In the genomic region with DNA sequence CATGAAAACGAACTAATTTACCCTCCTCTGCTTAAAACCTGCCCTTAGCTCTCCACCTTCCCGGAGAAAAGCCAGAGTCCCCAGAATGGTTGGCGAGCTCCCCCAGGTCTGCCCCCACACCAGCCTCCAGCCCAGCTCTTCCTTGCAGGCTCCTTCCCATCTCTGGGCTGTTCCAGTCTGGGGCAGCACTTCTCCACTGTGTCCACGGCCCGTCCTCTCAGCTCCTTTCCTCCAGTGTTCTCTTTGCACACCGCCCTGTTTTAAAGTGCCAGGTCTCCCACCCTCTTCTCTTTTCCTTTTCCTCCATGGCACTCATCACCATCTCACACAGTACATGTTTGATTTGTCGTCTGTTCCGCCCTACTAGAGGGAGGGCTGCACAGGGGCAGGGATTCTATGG, we compare ENCODE assay signal across 35 cellular contexts. TPM values are rescaled to one million over a fixed set of nuclear protein-coding genes. Genes with fewer than 3 reads are reported as not detected.
"Had no signal": no experiment of that assay in that cellular context is flagged by ENCODE, and none has a peak within 500 bp of the region (broad histone marks: within the 10 kb centered on the region; RNA-seq: fewer than 3 reads in every experiment).

No MANE protein-coding gene starts in this region.

- H3K27ac Mint-ChIP-seq: dendritic cell treated with granulocyte-macrophage colony-stimulating factor and Interleukin-4, amounts not matched to agents 40 ng/mL and 50 ng/mL, for 4 days; endodermal cell; mesothelial cell of epicardium; natural killer cell treated with Interleukin-12 subunit alpha and Interleukin-12 subunit beta and Interleukin-15 and Interleukin-18, amount 100 ng/mL, for 72 hours; progenitor cell of endocrine pancreas; stimulated activated effector memory CD8-positive, alpha-beta T cell treated with anti-CD3 and anti-CD28 coated beads, Interleukin-12 subunit alpha, Interleukin-12 subunit beta, amount 100 ng/mL, for 72 hours had no signal

- H3K9me3 Mint-ChIP-seq: dendritic cell treated with granulocyte-macrophage colony-stimulating factor and Interleukin-4, amounts not matched to agents 40 ng/mL and 50 ng/mL, for 4 days; mesothelial cell of epicardium; natural killer cell treated with Interleukin-12 subunit alpha and Interleukin-12 subunit beta and Interleukin-15 and Interleukin-18, amount 100 ng/mL, for 72 hours; stimulated activated effector memory CD8-positive, alpha-beta T cell treated with anti-CD3 and anti-CD28 coated beads, Interleukin-12 subunit alpha, Interleukin-12 subunit beta, amount 100 ng/mL, for 72 hours had no signal

- H3K4me3 Mint-ChIP-seq: dendritic cell treated with granulocyte-macrophage colony-stimulating factor and Interleukin-4, amounts not matched to agents 40 ng/mL and 50 ng/mL, for 4 days; endodermal cell; mesothelial cell of epicardium; naive B cell; natural killer cell treated with Interleukin-12 subunit alpha and Interleukin-12 subunit beta and Interleukin-15 and Interleukin-18, amount 100 ng/mL, for 72 hours; stimulated activated effector memory CD8-positive, alpha-beta T cell treated with anti-CD3 and anti-CD28 coated beads, Interleukin-12 subunit alpha, Interleukin-12 subunit beta, amount 100 ng/mL, for 72 hours had no signal

- H3K4me1 Mint-ChIP-seq: mesothelial cell of epicardium; naive B cell; stimulated activated effector memory CD8-positive, alpha-beta T cell treated with anti-CD3 and anti-CD28 coated beads, Interleukin-12 subunit alpha, Interleukin-12 subunit beta, amount 100 ng/mL, for 72 hours had no signal

- H3K36me3 Mint-ChIP-seq: mesothelial cell of epicardium; natural killer cell treated with Interleukin-12 subunit alpha and Interleukin-12 subunit beta and Interleukin-15 and Interleukin-18, amount 100 ng/mL, for 72 hours; stimulated activated effector memory CD8-positive, alpha-beta T cell treated with anti-CD3 and anti-CD28 coated beads, Interleukin-12 subunit alpha, Interleukin-12 subunit beta, amount 100 ng/mL, for 72 hours had no signal

- ATAC-seq: foreskin keratinocyte, gastroesophageal sphincter, heart left ventricle, left cardiac atrium, left ventricle myocardium superior, mucosa of descending colon, pancreas had no signal

- DNase-seq: colonic mucosa; effector CD8-positive, alpha-beta T cell; endodermal cell; foreskin keratinocyte; heart left ventricle; kidney; left cardiac atrium; left ventricle myocardium superior; mesenchymal stem cell; mucosa of descending colon; naive B cell; sigmoid colon; stimulated activated CD4-positive, alpha-beta T cell treated with anti-CD3 and anti-CD28 coated beads, Interleukin-2, amount 100 ng/mL, for 24 hours; stimulated activated CD4-positive, alpha-beta T cell treated with anti-CD3 and anti-CD28 coated beads, Interleukin-4, amount 100 ng/mL, for 24 hours; stimulated activated naive CD4-positive, alpha-beta T cell treated with Interleukin-2 at 50 U/mL for 16 hours; stomach; thyroid gland; trophoblast cell had no signal

RNA-seq across cellular contexts. Expression of a gene that starts 6.1 kb away (rescaled TPM):
- total RNA-seq: left ventricle myocardium superior; lung microvascular endothelial cell; natural killer cell treated with Interleukin-12 subunit alpha and Interleukin-12 subunit beta and Interleukin-15 and Interleukin-18, amount 100 ng/mL, for 72 hours; subcutaneous adipose tissue; thyroid gland had no signal

RNA-seq across cellular contexts. Expression of a gene that starts 34.5 kb away (rescaled TPM):
- total RNA-seq: chondrocyte; colonic mucosa; esophagus muscularis mucosa; fibroblast of lung; foreskin keratinocyte; gastroesophageal sphincter; heart left ventricle; left cardiac atrium; left ventricle myocardium superior; lung microvascular endothelial cell; mucosa of descending colon; natural killer cell treated with Interleukin-12 subunit alpha and Interleukin-12 subunit beta and Interleukin-15 and Interleukin-18, amount 100 ng/mL, for 72 hours; omental fat pad; pancreas; progenitor cell of endocrine pancreas; sigmoid colon; skeletal muscle tissue; stomach; subcutaneous adipose tissue; temporal lobe; thyroid gland; ureter; vagina had no signal
- polyA plus RNA-seq: fibroblast of lung, foreskin keratinocyte, heart left ventricle, sigmoid colon, stomach had no signal

RNA-seq across cellular contexts. Expression of a gene that starts 52.8 kb away (rescaled TPM):
- total RNA-seq: chondrocyte; endodermal cell; fibroblast of lung; lung microvascular endothelial cell; natural killer cell treated with Interleukin-12 subunit alpha and Interleukin-12 subunit beta and Interleukin-15 and Interleukin-18, amount 100 ng/mL, for 72 hours; omental fat pad; skeletal muscle tissue; subcutaneous adipose tissue; temporal lobe had no signal
- polyA plus RNA-seq: fibroblast of lung, heart left ventricle had no signal
